In genomic region chr17:69943058-69943457, GRCh38 we compare ENCODE assay signal across 24 cellular contexts.
"Had no signal": no experiment of that assay in that cellular context is flagged by ENCODE, and none has a peak within 500 bp of the region (broad histone marks: within the 10 kb centered on the region; RNA-seq: fewer than 3 reads in every experiment).

No MANE protein-coding gene starts in this region.

- H3K4me1 ChIP-seq: pancreas, right lobe of liver, upper lobe of left lung, vagina had no signal

- H3K9me3 ChIP-seq: neutrophil, pancreas, psoas muscle, right lobe of liver, sigmoid colon, stomach, thoracic aorta, thyroid gland, tibial nerve, upper lobe of left lung, vagina had no signal

- H3K27me3 ChIP-seq: neutrophil, pancreas, right lobe of liver, sigmoid colon, stomach, thyroid gland, tibial nerve, upper lobe of left lung, vagina had no signal

- H3K4me3 ChIP-seq: pancreas, psoas muscle, right lobe of liver, sigmoid colon, stomach, thoracic aorta, thyroid gland, tibial nerve, upper lobe of left lung, vagina had no signal

- FAIRE-seq: pancreas, small intestine, urothelium cell line had no signal

- H3K27ac ChIP-seq: neutrophil, pancreas, psoas muscle, right lobe of liver, sigmoid colon, stomach, thoracic aorta, thyroid gland, tibial nerve, upper lobe of left lung, vagina had no signal

- H3K36me3 ChIP-seq: neutrophil, pancreas, right lobe of liver, sigmoid colon, stomach, thoracic aorta, thyroid gland, tibial nerve, upper lobe of left lung, vagina had no signal

- DNase-seq: naive thymus-derived CD8-positive, alpha-beta T cell; nephron progenitor cell; nucleus accumbens; pancreas; psoas muscle; right cardiac atrium; right lobe of liver; sigmoid colon; small intestine; stimulated activated CD4-positive, alpha-beta T cell treated with anti-CD3 and anti-CD28 coated beads, Interleukin-15, amount 100 ng/mL, for 24 hours; stimulated activated CD4-positive, alpha-beta T cell treated with anti-CD3 and anti-CD28 coated beads, Interleukin-2, amount 100 ng/mL, for 24 hours; stimulated activated CD4-positive, alpha-beta T cell treated with anti-CD3 and anti-CD28 coated beads, Interleukin-2, amount 100 ng/mL, for 48 hours; stimulated activated CD4-positive, alpha-beta T cell treated with anti-CD3 and anti-CD28 coated beads, Interleukin-4, amount 100 ng/mL, for 24 hours; stimulated activated naive B cell treated with anti-CD40 and anti-IgM and Interleukin-4, amounts not matched to agents 10 μg/mL and 1 μg/mL and 100 μg/mL, for 72 hours; stimulated activated naive CD4-positive, alpha-beta T cell treated with Interleukin-2 at 50 U/mL for 16 hours; stomach; thyroid gland; trophoblast cell; upper lobe of left lung had no signal
